Comparison of ENCODE assay signal across 9 cellular contexts in genomic region chr5:147857302-147858129, GRCh38. TPM values are rescaled to one million over a fixed set of nuclear protein-coding genes. Genes with fewer than 3 reads are reported as not detected.
DNase-seq lines count a peak whose midpoint lies in the region; ATAC-seq and TF ChIP-seq lines count a peak whose summit lies in the region.
"Had no signal": no experiment of that assay in that cellular context is flagged by ENCODE, and none has a peak within 500 bp of the region (broad histone marks: within the 10 kb centered on the region; RNA-seq: fewer than 3 reads in every experiment).

No MANE protein-coding gene starts in this region.

- CTCF ChIA-PET in T-cell (lab: Charles Lee) = interaction anchor here (0.6 to 1.6 kb wide), 2 partner anchors 10 to 449 kb away, joined by 4 to 5 read pairs; no protein-coding TSS in a partner anchor

- H3K27ac ChIP-seq in left lung = no peak overlapping the region
- H3K27ac ChIP-seq: skin epidermis had no signal

- POLR2A ChIA-PET in T-cell (lab: Charles Lee) = no interaction called here

- TF ChIP-seq CTCF in left lung (IDR thresholded peaks at IDR 0.05) = peak; percentile 70 to 78

- no peaks in the 10 kb centered on the region for H3K27me3 ChIP-seq in left lung

- DNase-seq in NCI-H2171 treated with DMSO at 0.1 percent for 48 hours (lab: John Stamatoyannopoulos, UW) = peak; percentile 6
- DNase-seq in NCI-H2171 (lab: John Stamatoyannopoulos, UW) = no peak
- peak; percentile 57 for DNase-seq in HT1080 (ENCODE audit: low read depth)
- peak in 26 of 34 experiments; percentile 1 to 34 (median 10) for DNase-seq in T-cell
- peak; percentile 74 for DNase-seq in cerebellar cortex (ENCODE audit: low spot score)
- peak in 1 of 2 donors; percentile 35 for DNase-seq in left lung
- DNase-seq in stimulated activated CD8-positive, alpha-beta memory T cell treated with anti-CD3 and anti-CD28 coated beads, Interleukin-12 subunit alpha, Interleukin-12 subunit beta, amount 100 ng/mL, for 1 hour (ENCODE audit: low read depth) = peak; percentile 17

- H3K4me3 Mint-ChIP-seq in T-cell = no peak overlapping the region

- H3K36me3 ChIP-seq in left lung = no peaks in the 10 kb centered on the region

- peaks cover 0 to 7% of the 10 kb centered on the region in 2 donors for H3K27me3 Mint-ChIP-seq in T-cell

- no peaks in the 10 kb centered on the region for H3K36me3 Mint-ChIP-seq in T-cell

- H3K4me1 Mint-ChIP-seq in T-cell = peaks cover 0 to 3% (median 0%) of the 10 kb centered on the region in 3 donors

- no peak overlapping the region for H3K27ac Mint-ChIP-seq in T-cell

- intact Hi-C loops in left lung (cut with DNase I) = no loop called here

- ATAC-seq in GM21447 (IDR thresholded peaks at IDR 0.05; ENCODE audit: unreplicated experiment) (peak; percentile 89), T-cell (replicated peaks in 1 of 4) (no peak), left lung (peak; percentile 90)

- no peaks in the 10 kb centered on the region for H3K4me1 ChIP-seq in left lung

- H3K9me3 ChIP-seq in left lung = no peaks in the 10 kb centered on the region

- H3K9me3 Mint-ChIP-seq in T-cell = no peaks in the 10 kb centered on the region

- H3K4me3 ChIP-seq in left lung = no peak overlapping the region
- H3K4me3 ChIP-seq: skin epidermis had no signal

RNA-seq across cellular contexts. Expression of gene SCGB3A2, which starts 21.0 kb away (rescaled TPM):
- total RNA-seq in HT1080 (2014; rRNA removed; shearing (Covaris generic)) = not detected in 2 replicates
- polyA plus RNA-seq in HT1080 (2015; cell fraction: cytosol; rRNA removed) = not detected in 2 replicates
- polyA plus RNA-seq in HT1080 (2015; cell fraction: nucleus; rRNA removed) = not detected in 2 replicates
- total RNA-seq in T-cell (under 1 TPM in 1 of 5 donors, not detected in 4; 0.99 TPM), left lung (100 to 1,000 TPM in 1 of 2 donors, 10 to 100 TPM in 1; 76.6 to 108 TPM)

RNA-seq across cellular contexts. Expression of gene SPINK1, which starts 26.0 kb away (rescaled TPM):
- not detected in 2 replicates for total RNA-seq in HT1080 (2014; rRNA removed; shearing (Covaris generic))
- polyA plus RNA-seq in HT1080 (2015; cell fraction: cytosol; rRNA removed) = 0.56 TPM in 1 of 2 replicates, not detected in the other
- not detected in 2 replicates for polyA plus RNA-seq in HT1080 (2015; cell fraction: nucleus; rRNA removed)
- total RNA-seq in T-cell (1 to 10 TPM in 3 of 5 donors, not detected in 2; 7.4 to 8.8 (median 8.8) TPM), left lung (10 to 100 TPM; 12.7 to 74.5 TPM)

RNA-seq across cellular contexts. Expression of gene C5orf46, which starts 48.8 kb away (rescaled TPM):
- total RNA-seq in HT1080 (2014; rRNA removed; shearing (Covaris generic)) = 0.84 and 3.3 TPM in 2 replicates
- polyA plus RNA-seq in HT1080 (2015; cell fraction: cytosol; rRNA removed) = 0.45 and 2.0 TPM in 2 replicates
- 0.45 and 0.79 TPM in 2 replicates for polyA plus RNA-seq in HT1080 (2015; cell fraction: nucleus; rRNA removed)
- total RNA-seq in T-cell = not detected
- total RNA-seq in left lung = not detected

Comparison
In these comparisons a context has a peak if more than half of its experiments do, and no peak if none do; other contexts are left out.
1. ATAC-seq: peak in GM21447 (single experiment) and left lung (single experiment); none in T-cell (0 of 4).
2. RNA of gene SCGB3A2, which starts 21.0 kb away (total RNA-seq): 76.6 to 108 TPM in left lung; 0.99 TPM in T-cell and not detected in HT1080; every median in the first group is over 10 times any median in the second.